In the genomic region with DNA sequence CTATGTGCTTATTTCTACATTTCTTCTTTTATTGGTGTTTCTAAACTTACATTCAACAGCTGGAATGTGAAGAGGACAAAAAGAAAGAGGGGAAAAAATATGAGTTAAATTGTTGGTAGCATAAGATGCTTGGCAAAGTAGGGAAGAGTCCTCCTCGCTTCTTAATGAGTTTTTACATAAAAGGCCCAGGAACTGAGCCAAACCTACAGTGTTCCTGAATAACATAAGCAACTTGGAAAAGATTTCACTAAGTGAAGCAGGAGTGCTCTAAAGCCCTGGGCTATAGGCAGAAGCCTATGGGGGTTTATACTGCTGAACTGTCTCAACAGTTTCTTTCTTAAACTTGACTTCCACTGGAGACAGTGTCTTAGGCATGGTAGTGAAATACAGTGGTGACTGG, we compare ENCODE assay signal across 30 cellular contexts.
"Had no signal": no experiment of that assay in that cellular context is flagged by ENCODE, and none has a peak within 500 bp of the region (broad histone marks: within the 10 kb centered on the region; RNA-seq: fewer than 3 reads in every experiment).

No MANE protein-coding gene starts in this region.

- H3K4me3 ChIP-seq: adrenal gland, cardiac muscle cell, MG63, Peyer's patch had no signal

- H3K27ac Mint-ChIP-seq: activated CD4-positive, alpha-beta T cell treated with anti-CD3 and anti-CD28 coated beads, Interleukin-2, amount 10 ng/mL, durations not matched to agents 24 days and 14 days; activated CD8-positive, alpha-beta T cell treated with anti-CD3 and anti-CD28 coated beads, Interleukin-2, amount 10 ng/mL, durations not matched to agents 7 days and 5 days; activated naive CD4-positive, alpha-beta T cell treated with anti-CD3 and anti-CD28 coated beads for 36 hours; activated naive CD4-positive, alpha-beta T cell treated with anti-CD3 and anti-CD28 coated beads, Interleukin-2, amount 50 U/mL, for 72 hours; activated T-helper 1 cell treated with anti-CD3 and anti-CD28 coated beads, Interleukin-12 subunit alpha, Interleukin-12 subunit beta, Interleukin-2, Interleukin-4 antibody, amounts not matched to agents 30 ng/mL and 10 ng/mL and 1 ng/mL, durations not matched to agents 14 hours and 24 hours and 36 hours had no signal

- H3K36me3 ChIP-seq: adrenal gland, cardiac muscle cell, MG63, Peyer's patch had no signal

- DNase-seq: activated CD4-positive, alpha-beta T cell treated with anti-CD3 and anti-CD28 coated beads, Interleukin-2, amount 10 ng/mL, durations not matched to agents 24 days and 14 days; activated CD4-positive, alpha-beta T cell treated with anti-CD3 and anti-CD28 coated beads, Interleukin-2, amount 50 U/mL, for 4 hours; activated CD8-positive, alpha-beta T cell treated with anti-CD3 and anti-CD28 coated beads, Interleukin-2, amount 10 ng/mL, durations not matched to agents 7 days and 5 days; activated gamma-delta T cell treated with Interleukin-2 at 50 U/mL for 16 hours; activated naive CD4-positive, alpha-beta T cell treated with anti-CD3 and anti-CD28 coated beads for 36 hours; activated T-cell treated with anti-CD3 and anti-CD28 coated beads for 4 hours; activated T-cell treated with anti-CD3 and anti-CD28 coated beads, Interleukin-2, amount 50 U/mL, for 4 hours; adrenal gland; Kasumi-1; KG1; MG63; MV-4-11; NCI-H1092 treated with DMSO at 0.1 percent for 48 hours; NCI-H1417; NCI-H146; NCI-H187; NCI-H2029 treated with DMSO at 0.1 percent for 48 hours; NCI-H345; NCI-H524 treated with DMSO at 0.1 percent for 48 hours; NCI-H748 treated with DMSO at 0.1 percent for 48 hours; NK-92 treated with Interleukin-12 subunit alpha and Interleukin-12 subunit beta, amount 100 ng/mL, for 24 hours; PC-3; Peyer's patch; Right ventricle myocardium superior; T1000 had no signal

- ATAC-seq: activated CD8-positive, alpha-beta T cell treated with anti-CD3 and anti-CD28 coated beads, Interleukin-2, amount 10 ng/mL, durations not matched to agents 7 days and 5 days; activated naive CD4-positive, alpha-beta T cell treated with anti-CD3 and anti-CD28 coated beads, Interleukin-2, amount 50 U/mL, for 72 hours; PC-3 had no signal

- H3K4me3 Mint-ChIP-seq: activated CD4-positive, alpha-beta T cell treated with anti-CD3 and anti-CD28 coated beads, Interleukin-2, amount 10 ng/mL, durations not matched to agents 24 days and 14 days; activated CD8-positive, alpha-beta T cell treated with anti-CD3 and anti-CD28 coated beads, Interleukin-2, amount 10 ng/mL, durations not matched to agents 7 days and 5 days; activated naive CD4-positive, alpha-beta T cell treated with anti-CD3 and anti-CD28 coated beads for 36 hours; activated T-cell treated with anti-CD3 and anti-CD28 coated beads, Interleukin-2, amount 50 U/mL, for 4 hours; activated T-helper 1 cell treated with anti-CD3 and anti-CD28 coated beads, Interleukin-12 subunit alpha, Interleukin-12 subunit beta, Interleukin-2, Interleukin-4 antibody, amounts not matched to agents 30 ng/mL and 10 ng/mL and 1 ng/mL, durations not matched to agents 14 hours and 24 hours and 36 hours; central memory CD8-positive, alpha-beta T cell had no signal

- H3K27me3 Mint-ChIP-seq: activated CD4-positive, alpha-beta T cell treated with anti-CD3 and anti-CD28 coated beads, Interleukin-2, amount 10 ng/mL, durations not matched to agents 24 days and 14 days; central memory CD8-positive, alpha-beta T cell had no signal

- H3K27ac ChIP-seq: adrenal gland, cardiac muscle cell, Peyer's patch, RWPE1 had no signal

- H3K9me3 ChIP-seq: adrenal gland, Peyer's patch had no signal

- H3K27me3 ChIP-seq: adrenal gland, cardiac muscle cell, MG63, Peyer's patch had no signal

- H3K9me3 Mint-ChIP-seq: activated CD4-positive, alpha-beta T cell treated with anti-CD3 and anti-CD28 coated beads, Interleukin-2, amount 10 ng/mL, durations not matched to agents 24 days and 14 days; activated naive CD4-positive, alpha-beta T cell treated with anti-CD3 and anti-CD28 coated beads for 36 hours; activated naive CD4-positive, alpha-beta T cell treated with anti-CD3 and anti-CD28 coated beads, Interleukin-2, amount 50 U/mL, for 72 hours; activated T-cell treated with anti-CD3 and anti-CD28 coated beads, Interleukin-2, amount 50 U/mL, for 4 hours; activated T-helper 1 cell treated with anti-CD3 and anti-CD28 coated beads, Interleukin-12 subunit alpha, Interleukin-12 subunit beta, Interleukin-2, Interleukin-4 antibody, amounts not matched to agents 30 ng/mL and 10 ng/mL and 1 ng/mL, durations not matched to agents 14 hours and 24 hours and 36 hours; central memory CD8-positive, alpha-beta T cell had no signal

- H3K4me1 Mint-ChIP-seq: activated CD4-positive, alpha-beta T cell treated with anti-CD3 and anti-CD28 coated beads, Interleukin-2, amount 10 ng/mL, durations not matched to agents 24 days and 14 days; central memory CD8-positive, alpha-beta T cell had no signal

- H3K36me3 Mint-ChIP-seq: activated naive CD4-positive, alpha-beta T cell treated with anti-CD3 and anti-CD28 coated beads, Interleukin-2, amount 50 U/mL, for 72 hours had no signal

- H3K4me1 ChIP-seq: adrenal gland, Peyer's patch had no signal
